19 cellular contexts compared by ENCODE assay signal in genomic region chr17:42098747-42099399, GRCh38. TPM values are rescaled to one million over a fixed set of nuclear protein-coding genes. Genes with fewer than 3 reads are reported as not detected.
DNase-seq lines count a peak whose midpoint lies in the region; ATAC-seq, FAIRE-seq and TF ChIP-seq lines count a peak whose summit lies in the region.
"Had no signal": no experiment of that assay in that cellular context is flagged by ENCODE, and none has a peak within 500 bp of the region (broad histone marks: within the 10 kb centered on the region; RNA-seq: fewer than 3 reads in every experiment).

No MANE protein-coding gene starts in this region.

- H3K4me1 ChIP-seq in GM23338 (ENCODE audit: insufficient read depth) (peaks cover 5% of the 10 kb centered on the region; the same call in 1 of the 2 replicates), H1 (replicated peaks in 1 of 4; ENCODE audit: control insufficient read depth in 3 of 4, insufficient read depth in 4 of 4, low read length in 3 of 4) (peaks cover 0 to 14% (median 9%) of the 10 kb centered on the region in 4 experiments; a peak in 6 of 7 replicates), Karpas-422 (ENCODE audit: low read length) (no peaks in the 10 kb centered on the region; the same call in 1 of the 2 replicates)

- no peaks in the 10 kb centered on the region; the same call in 1 of the 2 replicates for H3K79me1 ChIP-seq in H1 (ENCODE audit: low read depth, low read length)

- no peak overlapping the region for H3K4ac ChIP-seq in H1 (replicated peaks; ENCODE audit: insufficient read length, low read depth, low read length)

- H3K27ac Mint-ChIP-seq in GM23338 (no peak overlapping the region), nephron (peak overlapping the region in 1 of 3 experiments; percentile 66)

- H3K36me3 Mint-ChIP-seq in GM23338 (ENCODE audit: low read depth) (no peaks in the 10 kb centered on the region; the same call in 2 of the 3 replicates), nephron (ENCODE audit: low read depth) (no peaks in the 10 kb centered on the region)

- POLR2A ChIA-PET in H1 (lab: Charles Lee; ENCODE audit: partially characterized antibody): interaction anchor here (0.9 to 1.8 kb wide), 8 partner anchors 28 to 87 kb away, joined by 3 to 8 read pairs (median 4); partner anchors contain the start of gene DNAJC7

- H3K4me3 Mint-ChIP-seq in GM23338 (peak overlapping the region; percentile 56; the same call in 2 of the 3 replicates), nephron (peak overlapping the region in 2 of 3 experiments; percentile 56 to 68)

- H3K4me3 ChIP-seq in GM23338 (peak overlapping the region; percentile 74), H1 (ENCODE audit: extremely low read depth in 1 of 4, insufficient read depth in 2 of 4, low read depth in 3 of 4, low read length in 4 of 4) (peak overlapping the region in 1 of 4 experiments; percentile 62; a peak in 2 of 8 replicates), Karpas-422 (ENCODE audit: low read length) (no peak overlapping the region)
- H3K4me3 ChIP-seq: K562, left ventricle myocardium inferior had no signal

- peak; percentile 36 for DNase-seq in GM23338 (ENCODE audit: low spot score)
- peak; percentile 26 for DNase-seq in NCI-H2171 (lab: John Stamatoyannopoulos, UW)
- DNase-seq in H1 (ENCODE audit: low read depth in 1 of 2, low spot score in 2 of 2): peak in 1 of 2 experiments; percentile 62
- DNase-seq in COLO668 (lab: John Stamatoyannopoulos, UW; ENCODE audit: unreplicated experiment): no peak
- no peak for DNase-seq in D341Med (ENCODE audit: low spot score)
- DNase-seq in Karpas-422: no peak
- DNase-seq: hypothalamus; left ventricle myocardium inferior; NCI-H1092; NCI-H226; NK-92 treated with Interleukin-12 subunit alpha and Interleukin-12 subunit beta, amount 100 ng/mL, for 24 hours had no signal

- no peak overlapping the region for H2BK20ac ChIP-seq in H1 (ENCODE audit: low read length)

- H3K23ac ChIP-seq in H1 (ENCODE audit: insufficient read length): no peak overlapping the region

- no peak overlapping the region for H4K5ac ChIP-seq in H1 (ENCODE audit: insufficient read length, low read depth, low read length)

- H3K23me2 ChIP-seq in H1 (ENCODE audit: low read depth, low read length): peaks cover 6% of the 10 kb centered on the region; the same call in 1 of the 2 replicates

- no peak overlapping the region for H3K14ac ChIP-seq in H1 (ENCODE audit: insufficient read length)

- H4K20me1 ChIP-seq in GM23338 (replicated peaks; ENCODE audit: insufficient read depth) (no peaks in the 10 kb centered on the region), H1 (replicated peaks in 1 of 2; ENCODE audit: control insufficient read depth in 1 of 2, insufficient read depth in 2 of 2, low read length in 2 of 2) (no peaks in the 10 kb centered on the region), Karpas-422 (ENCODE audit: insufficient read depth, low read depth, low read length) (no peaks in the 10 kb centered on the region)

- H3K18ac ChIP-seq in H1 (ENCODE audit: extremely low read depth, low read length): no peak overlapping the region

- peak overlapping the region; percentile 81; the same call in 1 of the 2 replicates for H2AFZ ChIP-seq in GM23338
- H2AFZ ChIP-seq in H1 (ENCODE audit: low read length): no peak overlapping the region
- H2AFZ ChIP-seq in Karpas-422 (ENCODE audit: low read length): no peak overlapping the region

- no peak overlapping the region for H4K91ac ChIP-seq in H1 (replicated peaks; ENCODE audit: insufficient read length, low read length)

- no peak for TF ChIP-seq RAD21 in H1 (IDR thresholded peaks at IDR 0.05 in 1 of 2, conservative IDR thresholded peaks at IDR 0.05 in 1 of 2; ENCODE audit: low read depth in 2 of 2, low read length in 2 of 2)

- FAIRE-seq in H1 (lab: Jason Lieb, UNC): no peak
- FAIRE-seq: endometrium, K562 had no signal

- no peaks in the 10 kb centered on the region for H3K9me2 ChIP-seq in GM23338 (ENCODE audit: insufficient read depth)
- H3K9me2 ChIP-seq in Karpas-422 (replicated peaks; ENCODE audit: insufficient read depth, low read length): no peaks in the 10 kb centered on the region

- peaks cover 30% of the 10 kb centered on the region for H3K27me3 Mint-ChIP-seq in GM23338 (ENCODE audit: insufficient read depth, low read depth, poor library complexity)
- peaks cover 55% of the 10 kb centered on the region for H3K27me3 Mint-ChIP-seq in nephron (ENCODE audit: low read depth)

- H3K9me3 Mint-ChIP-seq in GM23338: no peaks in the 10 kb centered on the region; the same call in 1 of the 3 replicates
- no peaks in the 10 kb centered on the region for H3K9me3 Mint-ChIP-seq in nephron

- TF ChIP-seq CTCF in GM23338 (conservative IDR thresholded peaks at IDR 0.05; ENCODE audit: low read depth in 2 of 2) (peak in 1 of 2 experiments; percentile 19; a peak in 2 of 4 replicates), H1 (IDR thresholded peaks at IDR 0.05; ENCODE audit: control extremely low read depth in 1 of 3, insufficient read depth in 1 of 3, low read depth in 1 of 3, low read length in 3 of 3) (no peak), nephron (IDR thresholded peaks at IDR 0.05; ENCODE audit: unreplicated experiment in 3 of 3) (no peak)

- peaks cover 34% of the 10 kb centered on the region for H3K27me3 ChIP-seq in GM23338 (ENCODE audit: insufficient read depth)
- peaks cover 4 to 22% (median 18%) of the 10 kb centered on the region in 4 experiments for H3K27me3 ChIP-seq in H1 (replicated peaks in 1 of 4; ENCODE audit: control insufficient read depth in 3 of 4, extremely low read depth in 1 of 4, insufficient read depth in 3 of 4, low read length in 3 of 4)
- H3K27me3 ChIP-seq in Karpas-422 (ENCODE audit: low read length): no peaks in the 10 kb centered on the region

- CTCF ChIA-PET in H1 (lab: Charles Lee; ENCODE audit: partially characterized antibody): interaction anchor here (0.7 to 39.4 kb wide), 11 partner anchors 12 to 139 kb away, joined by 3 to 1084 read pairs (median 5); partner anchors contain the start of genes DHX58, DNAJC7, HSPB9 and KAT2A

- no peak overlapping the region for H3K56ac ChIP-seq in H1 (replicated peaks; ENCODE audit: insufficient read length, low read depth, low read length)

- H3K27ac ChIP-seq in GM23338 (ENCODE audit: low read depth) (no peak overlapping the region), H1 (ENCODE audit: low read depth, low read length) (no peak overlapping the region), Karpas-422 (ENCODE audit: low read length) (no peak overlapping the region)
- H3K27ac ChIP-seq: ascending aorta, left ventricle myocardium inferior, thoracic aorta had no signal

- H3K4me2 ChIP-seq in GM23338: peak overlapping the region; percentile 93
- H3K4me2 ChIP-seq in H1 (ENCODE audit: insufficient read depth in 1 of 2, low read depth in 2 of 2, low read length in 2 of 2): peak overlapping the region; percentile 76 to 85
- H3K4me2 ChIP-seq in Karpas-422 (ENCODE audit: low read depth, low read length, poor library complexity, severe bottlenecking): no peak overlapping the region

- H3K9me3 ChIP-seq in H1 (ENCODE audit: insufficient read depth in 2 of 2, low read depth in 1 of 2, low read length in 1 of 2): no peaks in the 10 kb centered on the region
- H3K9me3 ChIP-seq in Karpas-422 (ENCODE audit: low read length): no peaks in the 10 kb centered on the region
- H3K9me3 ChIP-seq: ascending aorta, left ventricle myocardium inferior, thoracic aorta had no signal

- ATAC-seq in GM23338: peak; percentile 18
- no peak for ATAC-seq in GM19324 (IDR thresholded peaks at IDR 0.05; ENCODE audit: low FRiP score, unreplicated experiment)

- H3K36me3 ChIP-seq in GM23338 (ENCODE audit: insufficient read depth) (no peaks in the 10 kb centered on the region), H1 (ENCODE audit: control insufficient read depth in 2 of 4, insufficient read depth in 4 of 4, low read length in 3 of 4) (no peaks in the 10 kb centered on the region), Karpas-422 (ENCODE audit: insufficient read depth, low read length) (no peaks in the 10 kb centered on the region)
- H3K36me3 ChIP-seq: left ventricle myocardium inferior, thoracic aorta had no signal

- H3F3A ChIP-seq in GM23338 (replicated peaks; ENCODE audit: low read depth): no peaks in the 10 kb centered on the region

- H3K79me2 ChIP-seq in GM23338 (replicated peaks; ENCODE audit: insufficient read depth): no peaks in the 10 kb centered on the region
- no peaks in the 10 kb centered on the region for H3K79me2 ChIP-seq in H1 (ENCODE audit: control insufficient read depth in 1 of 2, insufficient read depth in 2 of 2, low read length in 2 of 2)
- H3K79me2 ChIP-seq in Karpas-422 (ENCODE audit: low read length): no peaks in the 10 kb centered on the region

- H2AK5ac ChIP-seq in H1 (ENCODE audit: low read depth, low read length): no peak overlapping the region

- H2BK12ac ChIP-seq in H1 (ENCODE audit: low read depth, low read length): no peak overlapping the region

- no peak for TF ChIP-seq POLR2A in H1 (IDR thresholded peaks at IDR 0.05; ENCODE audit: control extremely low read depth in 1 of 2, low read depth in 2 of 2, low read length in 2 of 2)

- no peak for TF ChIP-seq EP300 in H1 (IDR thresholded peaks at IDR 0.05; ENCODE audit: borderline replicate concordance in 1 of 2, low read depth in 2 of 2, low read length in 2 of 2)

- no peak overlapping the region for H2BK5ac ChIP-seq in H1 (ENCODE audit: low read depth, low read length)

- peaks cover 22% of the 10 kb centered on the region for H3K4me1 Mint-ChIP-seq in GM23338
- peaks cover 19% of the 10 kb centered on the region for H3K4me1 Mint-ChIP-seq in nephron

- no peak overlapping the region for H3K9ac ChIP-seq in H1 (replicated peaks in 1 of 4; ENCODE audit: extremely low read depth in 1 of 4, low read depth in 3 of 4, low read length in 3 of 4)
- H3K9ac ChIP-seq in Karpas-422 (ENCODE audit: low read length): no peak overlapping the region

- 40% methylated on average over 11 of the region's 14 CpGs; no CpG with 5 or more reads in 1 of the 2 experiments for whole genome bisulfite sequencing in H1 (ENCODE audit: extremely low coverage in 1 of 2, insufficient coverage in 1 of 2, insufficient read length in 1 of 2, insufficient replicate concordance in 2 of 2, low coverage in 1 of 2, low lambda C conversion rate in 2 of 2, missing lambda C conversion rate in 1 of 2), 2 experiments

- no peak overlapping the region for H2BK120ac ChIP-seq in H1 (replicated peaks; ENCODE audit: low read depth, low read length)

- H2BK15ac ChIP-seq in H1 (ENCODE audit: low read length): no peak overlapping the region

- no peak overlapping the region for H4K8ac ChIP-seq in H1 (ENCODE audit: extremely low read depth, insufficient read depth, low read length)

RNA-seq across cellular contexts. Expression of gene ZNF385C, which starts 0.6 kb away (rescaled TPM):
- total RNA-seq in GM23338 (2014; rRNA removed; shearing (Covaris generic)): 1.9 and 4.6 TPM in 2 replicates
- polyA plus RNA-seq in GM23338 (2016; fragmentation: Nextera tagmentation; extraction: Ambion mirVana) (2.5 and 3.1 TPM in 2 replicates), H1 (2011; rRNA removed) (6.1 and 7.3 TPM in 2 replicates)
- 2.5 and 3.9 TPM in 2 replicates for total RNA-seq in H1 (2021; fragmentation: NEBNext Ultra II Directional; extraction: Animal tissue kit (Norgen Biotek cat#: 25700))
- polyA plus RNA-seq in H1 (2011; cell fraction: cytosol; rRNA removed): 6.3 TPM
- 8.4 TPM for polyA plus RNA-seq in H1 (2011; cell fraction: nucleus; rRNA removed)
- 2.7 to 4.6 TPM (median 3.2 TPM) in 4 replicates for polyA plus RNA-seq in H1 (2012, experiment 1 of 2)
- 3.9 TPM for polyA plus RNA-seq in H1 (2012, experiment 2 of 2)
- 2.5 TPM for polyA plus RNA-seq in H1 (2013, experiment 1 of 2)
- 2.6 TPM for polyA plus RNA-seq in H1 (2013, experiment 2 of 2)
- polyA minus RNA-seq in H1 (2011; rRNA and poly(A)+ RNA removed): 2.2 and 2.4 TPM in 2 replicates
- polyA minus RNA-seq in H1 (2011; cell fraction: cytosol; rRNA and poly(A)+ RNA removed): 1.0 TPM
- 2.3 TPM for polyA minus RNA-seq in H1 (2011; cell fraction: nucleus; rRNA and poly(A)+ RNA removed)
- not detected in 2 replicates for total RNA-seq in Karpas-422 (2014; rRNA removed; shearing (Covaris generic); ENCODE audit: low replicate concordance)
- total RNA-seq: ascending aorta, thoracic aorta had no signal
- polyA plus RNA-seq: BJ had no signal

RNA-seq across cellular contexts. Expression of gene DHX58, which starts 13.6 kb away (rescaled TPM):
- 4.1 and 10.5 TPM in 2 replicates for total RNA-seq in GM23338 (2014; rRNA removed; shearing (Covaris generic))
- polyA plus RNA-seq in GM23338 (2016; fragmentation: Nextera tagmentation; extraction: Ambion mirVana): 5.4 and 6.6 TPM in 2 replicates
- 4.4 and 5.6 TPM in 2 replicates for total RNA-seq in H1 (2021; fragmentation: NEBNext Ultra II Directional; extraction: Animal tissue kit (Norgen Biotek cat#: 25700))
- 9.9 and 10.3 TPM in 2 replicates for polyA plus RNA-seq in H1 (2011; rRNA removed)
- polyA plus RNA-seq in H1 (2011; cell fraction: cytosol; rRNA removed): 9.7 TPM
- polyA plus RNA-seq in H1 (2011; cell fraction: nucleus; rRNA removed): 7.9 TPM
- 4.3 to 9.4 TPM (median 6.9 TPM) in 4 replicates for polyA plus RNA-seq in H1 (2012, experiment 1 of 2)
- polyA plus RNA-seq in H1 (2012, experiment 2 of 2): 5.4 TPM
- polyA plus RNA-seq in H1 (2013, experiment 1 of 2): 6.4 TPM
- polyA plus RNA-seq in H1 (2013, experiment 2 of 2): 5.9 TPM
- polyA minus RNA-seq in H1 (2011; rRNA and poly(A)+ RNA removed): 1.0 and 2.4 TPM in 2 replicates
- 1.5 TPM for polyA minus RNA-seq in H1 (2011; cell fraction: cytosol; rRNA and poly(A)+ RNA removed)
- polyA minus RNA-seq in H1 (2011; cell fraction: nucleus; rRNA and poly(A)+ RNA removed): 3.6 TPM
- 12.6 and 20.3 TPM in 2 replicates for total RNA-seq in Karpas-422 (2014; rRNA removed; shearing (Covaris generic); ENCODE audit: low replicate concordance)

RNA-seq across cellular contexts. Expression of gene KAT2A, which starts 22.3 kb away (rescaled TPM):
- total RNA-seq in GM23338 (2014; rRNA removed; shearing (Covaris generic)): 25.2 and 44.5 TPM in 2 replicates
- polyA plus RNA-seq in GM23338 (2016; fragmentation: Nextera tagmentation; extraction: Ambion mirVana) (13.9 and 16.4 TPM in 2 replicates), H1 (2011; rRNA removed) (40.1 and 52.5 TPM in 2 replicates)
- total RNA-seq in H1 (2021; fragmentation: NEBNext Ultra II Directional; extraction: Animal tissue kit (Norgen Biotek cat#: 25700)): 32.5 and 34.2 TPM in 2 replicates
- 48.0 TPM for polyA plus RNA-seq in H1 (2011; cell fraction: cytosol; rRNA removed)
- 342 TPM for polyA plus RNA-seq in H1 (2011; cell fraction: nucleus; rRNA removed)
- polyA plus RNA-seq in H1 (2012, experiment 1 of 2): 29.3 to 46.0 TPM (median 39.5 TPM) in 4 replicates
- 24.5 TPM for polyA plus RNA-seq in H1 (2012, experiment 2 of 2)
- polyA plus RNA-seq in H1 (2013, experiment 1 of 2): 38.2 TPM
- 33.7 TPM for polyA plus RNA-seq in H1 (2013, experiment 2 of 2)
- polyA minus RNA-seq in H1 (2011; rRNA and poly(A)+ RNA removed): 17.6 and 21.1 TPM in 2 replicates
- polyA minus RNA-seq in H1 (2011; cell fraction: cytosol; rRNA and poly(A)+ RNA removed): 11.9 TPM
- polyA minus RNA-seq in H1 (2011; cell fraction: nucleus; rRNA and poly(A)+ RNA removed): 29.5 TPM
- total RNA-seq in Karpas-422 (2014; rRNA removed; shearing (Covaris generic); ENCODE audit: low replicate concordance): 26.7 and 34.6 TPM in 2 replicates

RNA-seq across cellular contexts. Expression of gene HSPB9, which starts 23.7 kb away (rescaled TPM):
- 0.52 TPM in 1 of 2 replicates, not detected in the other for total RNA-seq in GM23338 (2014; rRNA removed; shearing (Covaris generic))
- 0.26 and 0.31 TPM in 2 replicates for polyA plus RNA-seq in GM23338 (2016; fragmentation: Nextera tagmentation; extraction: Ambion mirVana)
- total RNA-seq in H1 (2021; fragmentation: NEBNext Ultra II Directional; extraction: Animal tissue kit (Norgen Biotek cat#: 25700)): 0.30 and 0.33 TPM in 2 replicates
- polyA plus RNA-seq in H1 (2011; rRNA removed): 0.25 and 0.27 TPM in 2 replicates
- 0.39 TPM for polyA plus RNA-seq in H1 (2011; cell fraction: cytosol; rRNA removed)
- 1.1 TPM for polyA plus RNA-seq in H1 (2011; cell fraction: nucleus; rRNA removed)
- polyA plus RNA-seq in H1 (2012, experiment 1 of 2): 0.27 to 0.55 TPM (median 0.32 TPM) in 4 replicates
- 0.29 TPM for polyA plus RNA-seq in H1 (2012, experiment 2 of 2)
- 0.24 TPM for polyA plus RNA-seq in H1 (2013, experiment 1 of 2)
- 0.20 TPM for polyA plus RNA-seq in H1 (2013, experiment 2 of 2)
- 0.15 and 0.16 TPM in 2 replicates for polyA minus RNA-seq in H1 (2011; rRNA and poly(A)+ RNA removed)
- not detected for polyA minus RNA-seq in H1 (2011; cell fraction: cytosol; rRNA and poly(A)+ RNA removed)
- 0.70 TPM for polyA minus RNA-seq in H1 (2011; cell fraction: nucleus; rRNA and poly(A)+ RNA removed)
- total RNA-seq in Karpas-422 (2014; rRNA removed; shearing (Covaris generic); ENCODE audit: low replicate concordance): 0.29 and 0.37 TPM in 2 replicates
- total RNA-seq: ascending aorta, left ventricle myocardium inferior, posterior vena cava, thoracic aorta had no signal
- polyA plus RNA-seq: BJ had no signal

RNA-seq across cellular contexts. Expression of gene C17orf113, which starts 48.5 kb away (rescaled TPM):
- total RNA-seq in GM23338 (2014; rRNA removed; shearing (Covaris generic)): 1.8 and 2.1 TPM in 2 replicates
- polyA plus RNA-seq in GM23338 (2016; fragmentation: Nextera tagmentation; extraction: Ambion mirVana): 0.29 and 0.38 TPM in 2 replicates
- 1.4 TPM in 2 replicates for total RNA-seq in H1 (2021; fragmentation: NEBNext Ultra II Directional; extraction: Animal tissue kit (Norgen Biotek cat#: 25700))
- 1.0 and 1.5 TPM in 2 replicates for polyA plus RNA-seq in H1 (2011; rRNA removed)
- 1.1 TPM for polyA plus RNA-seq in H1 (2011; cell fraction: cytosol; rRNA removed)
- 1.8 TPM for polyA plus RNA-seq in H1 (2011; cell fraction: nucleus; rRNA removed)
- 0.64 to 1.3 TPM (median 1.1 TPM) in 4 replicates for polyA plus RNA-seq in H1 (2012, experiment 1 of 2)
- polyA plus RNA-seq in H1 (2012, experiment 2 of 2): 0.63 TPM
- 0.61 TPM for polyA plus RNA-seq in H1 (2013, experiment 1 of 2)
- polyA plus RNA-seq in H1 (2013, experiment 2 of 2): 0.57 TPM
- 1.1 and 1.4 TPM in 2 replicates for polyA minus RNA-seq in H1 (2011; rRNA and poly(A)+ RNA removed)
- 1.5 TPM for polyA minus RNA-seq in H1 (2011; cell fraction: cytosol; rRNA and poly(A)+ RNA removed)
- 1.8 TPM for polyA minus RNA-seq in H1 (2011; cell fraction: nucleus; rRNA and poly(A)+ RNA removed)
- total RNA-seq in Karpas-422 (2014; rRNA removed; shearing (Covaris generic); ENCODE audit: low replicate concordance): not detected in 2 replicates

Comparison
In these comparisons a context has a peak if more than half of its experiments do, and no peak if none do; other contexts are left out.
1. DNase-seq: peak in GM23338 (single experiment) and NCI-H2171 (single experiment); none in COLO668 (single experiment), D341Med (single experiment) and Karpas-422 (single experiment).